In the genomic region with DNA sequence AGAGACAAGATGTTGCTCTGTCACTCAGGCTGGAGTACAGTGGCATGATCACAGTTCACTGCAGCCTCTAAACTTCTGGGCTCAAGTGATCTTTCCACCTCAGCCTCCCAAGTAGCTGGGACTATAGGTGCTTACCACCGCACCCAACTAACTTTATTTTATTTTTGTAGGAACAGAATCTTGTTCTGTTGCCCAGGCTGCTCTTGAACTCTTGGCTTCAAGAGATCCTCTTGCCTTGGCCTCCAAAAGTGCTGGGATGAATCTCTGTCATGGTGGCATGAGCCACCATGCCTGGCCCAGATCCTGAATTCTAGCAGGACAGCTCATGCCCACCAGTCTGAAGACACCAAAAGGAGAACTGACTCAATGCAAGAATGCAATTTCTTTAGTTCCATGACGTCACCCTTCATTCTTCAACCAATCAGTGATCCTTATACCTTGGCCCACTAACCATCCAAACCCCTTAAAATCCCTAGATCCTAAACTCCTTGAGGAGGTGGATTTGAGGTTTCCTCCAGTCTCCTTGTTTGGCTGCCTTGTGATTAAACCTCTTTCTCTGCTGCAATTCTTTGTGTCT, we compare ENCODE assay signal across 15 cellular contexts.
DNase-seq lines count a peak whose midpoint lies in the region; ATAC-seq lines count a peak whose summit lies in the region.
"Had no signal": no experiment of that assay in that cellular context is flagged by ENCODE, and none has a peak within 500 bp of the region (broad histone marks: within the 10 kb centered on the region; RNA-seq: fewer than 3 reads in every experiment).

No MANE protein-coding gene starts in this region.

- ATAC-seq in GM18499 (IDR thresholded peaks at IDR 0.05; ENCODE audit: insufficient read depth, unreplicated experiment) (peak; percentile 9), GM21447 (IDR thresholded peaks at IDR 0.05; ENCODE audit: unreplicated experiment) (peak; percentile 20), HG03095 (IDR thresholded peaks at IDR 0.05; ENCODE audit: unreplicated experiment) (peak; percentile 6)
- ATAC-seq: natural killer cell had no signal

- DNase-seq in RPMI8226 (peak; percentile 35), NCI-H446 treated with DMSO at 0.1 percent for 48 hours (lab: John Stamatoyannopoulos, UW) (no peak), NCI-H2107 (lab: John Stamatoyannopoulos, UW) (no peak), NCI-H187 (lab: John Stamatoyannopoulos, UW) (no peak), retina (no peak)
- DNase-seq: activated CD4-positive, CD25-positive, alpha-beta regulatory T cell treated with anti-CD3 and anti-CD28 coated beads, Interleukin-2, amount 50 U/mL, for 72 hours; activated effector memory CD4-positive, alpha-beta T cell treated with anti-CD3 and anti-CD28 coated beads, Interleukin-2, amount 50 U/mL, for 16 hours; AML-193; natural killer cell; NCI-H2227 treated with DMSO at 0.1 percent for 48 hours; SIG-M5; stimulated activated naive CD4-positive, alpha-beta T cell had no signal
